ENCODE assay signal across 26 cellular contexts in genomic region chrX:145609951-145610511, GRCh38.
DNase-seq lines count a peak whose midpoint lies in the region; ATAC-seq and TF ChIP-seq lines count a peak whose summit lies in the region.
"Had no signal": no experiment of that assay in that cellular context is flagged by ENCODE, and none has a peak within 500 bp of the region (broad histone marks: within the 10 kb centered on the region; RNA-seq: fewer than 3 reads in every experiment).

No MANE protein-coding gene starts in this region.

- H3K27me3 ChIP-seq in gastroesophageal sphincter = no peaks in the 10 kb centered on the region
- no peaks in the 10 kb centered on the region for H3K27me3 ChIP-seq in Karpas-422 (ENCODE audit: low read length)
- H3K27me3 ChIP-seq: colonic mucosa, SJCRH30 had no signal

- DNase-seq in H4 (ENCODE audit: low spot score) = peak; percentile 54
- peak; percentile 31 for DNase-seq in RWPE1 (ENCODE audit: low spot score)
- DNase-seq in epithelial cell of prostate (ENCODE audit: low read depth, low spot score) = no peak
- DNase-seq in renal cortical epithelial cell (ENCODE audit: low read depth) = peak; percentile 53
- DNase-seq in NCI-H2029 (lab: John Stamatoyannopoulos, UW) = no peak
- no peak for DNase-seq in Karpas-422
- DNase-seq in DMS 273 treated with DMSO at 0.1 percent for 48 hours (lab: John Stamatoyannopoulos, UW) = no peak
- DNase-seq: activated CD4-positive, alpha-beta memory T cell treated with anti-CD3 and anti-CD28 coated beads, Interleukin-2, amount 10 ng/mL, durations not matched to agents 7 days and 5 days; activated naive CD4-positive, alpha-beta T cell treated with anti-CD3 and anti-CD28 coated beads, Interleukin-2, amount 10 ng/mL, durations not matched to agents 7 days and 5 days; activated T-cell treated with anti-CD3 and anti-CD28 coated beads, Interleukin-2, amount 50 U/mL, for 1 hour; aorta; colonic mucosa; left colon; midbrain; NCI-H1105; NCI-H69; SJCRH30; small intestine; stimulated activated CD4-positive, alpha-beta T cell treated with anti-CD3 and anti-CD28 coated beads, Interleukin-2, amount 100 ng/mL, for 48 hours; stimulated activated naive CD8-positive, alpha-beta T cell treated with anti-CD3 and anti-CD28 coated beads, Interleukin-15, amount 100 ng/mL, for 72 hours; T-helper 2 cell; trophoblast cell had no signal

- POLR2A ChIA-PET in RWPE1 (lab: Yijun Ruan, JAX; ENCODE audit: low non-redundant PET) = no interaction called here

- H3K79me2 ChIP-seq in Karpas-422 (ENCODE audit: low read length) = no peaks in the 10 kb centered on the region

- no peaks in the 10 kb centered on the region for H4K20me1 ChIP-seq in Karpas-422 (ENCODE audit: insufficient read depth, low read depth, low read length)
- H4K20me1 ChIP-seq: BLaER1 treated with 17β-estradiol and CSF1 and Interleukin-3, amounts not matched to agents 10 nM and 100 nM had no signal

- no peak overlapping the region for H3K4me2 ChIP-seq in Karpas-422 (ENCODE audit: low read depth, low read length, poor library complexity, severe bottlenecking)
- H3K4me2 ChIP-seq: KMS-11 had no signal

- no peak overlapping the region for H3K4me3 ChIP-seq in gastroesophageal sphincter
- H3K4me3 ChIP-seq in Karpas-422 (ENCODE audit: low read length) = no peak overlapping the region
- H3K4me3 ChIP-seq: BLaER1 treated with 17β-estradiol and CSF1 and Interleukin-3, amounts not matched to agents 10 nM and 100 nM; colonic mucosa; GM12878; SJCRH30 had no signal

- H3K27ac ChIP-seq in RWPE1 (no peak overlapping the region), epithelial cell of prostate (peak overlapping the region; percentile 36), gastroesophageal sphincter (no peak overlapping the region), Karpas-422 (ENCODE audit: low read length) (no peak overlapping the region)
- H3K27ac ChIP-seq: BLaER1 treated with 17β-estradiol and CSF1 and Interleukin-3, amounts not matched to agents 10 nM and 100 nM; colonic mucosa; KMS-11; SJCRH30 had no signal

- no peak overlapping the region for H2AFZ ChIP-seq in Karpas-422 (ENCODE audit: low read length)

- no peak for TF ChIP-seq POLR2A in gastroesophageal sphincter (IDR thresholded peaks at IDR 0.05)

- H3K9ac ChIP-seq in Karpas-422 (ENCODE audit: low read length) = no peak overlapping the region
- H3K9ac ChIP-seq: BLaER1 treated with 17β-estradiol and CSF1 and Interleukin-3, amounts not matched to agents 10 nM and 100 nM; KMS-11 had no signal

- no peaks in the 10 kb centered on the region for H3K36me3 ChIP-seq in gastroesophageal sphincter
- no peaks in the 10 kb centered on the region for H3K36me3 ChIP-seq in Karpas-422 (ENCODE audit: insufficient read depth, low read length)
- H3K36me3 ChIP-seq: BLaER1 treated with 17β-estradiol and CSF1 and Interleukin-3, amounts not matched to agents 10 nM and 100 nM; colonic mucosa; SJCRH30 had no signal

- CTCF ChIA-PET in RWPE1 (lab: Yijun Ruan, JAX) = interaction anchor here (0.6 kb wide), 1 partner anchor 222 kb away, joined by 3 read pairs; no protein-coding TSS in a partner anchor

- WGBS in gastroesophageal sphincter (ENCODE audit: low coverage in 1 of 2), 2 donors = 74 to 76% methylated on average over 5 of the region's 6 CpGs

- H3K4me1 ChIP-seq in gastroesophageal sphincter = no peaks in the 10 kb centered on the region
- H3K4me1 ChIP-seq in Karpas-422 (ENCODE audit: low read length) = no peaks in the 10 kb centered on the region
- H3K4me1 ChIP-seq: colonic mucosa, SJCRH30 had no signal

- H3K9me2 ChIP-seq in Karpas-422 (replicated peaks; ENCODE audit: insufficient read depth, low read length) = no peaks in the 10 kb centered on the region

- no peak for TF ChIP-seq EP300 in gastroesophageal sphincter (IDR thresholded peaks at IDR 0.05)

- H3K9me3 ChIP-seq in gastroesophageal sphincter = no peaks in the 10 kb centered on the region
- H3K9me3 ChIP-seq in Karpas-422 (ENCODE audit: low read length) = 0 out of 2 replicates have a peak, but pooled peaks cover 3% of the 10 kb centered on the region
- H3K9me3 ChIP-seq: BLaER1 treated with 17β-estradiol and CSF1 and Interleukin-3, amounts not matched to agents 10 nM and 100 nM; colonic mucosa; SJCRH30 had no signal

- TF ChIP-seq CTCF in RWPE1 (conservative IDR thresholded peaks at IDR 0.05; ENCODE audit: low read depth) = no peak
- no peak for TF ChIP-seq CTCF in gastroesophageal sphincter (IDR thresholded peaks at IDR 0.05)

- no peak for ATAC-seq in gastroesophageal sphincter
- ATAC-seq: GM12878; left colon; stimulated activated naive CD8-positive, alpha-beta T cell treated with anti-CD3 and anti-CD28 coated beads, Interleukin-15, amount 100 ng/mL, for 72 hours had no signal

Comparison
In these comparisons a context has a peak if more than half of its experiments do, and no peak if none do; other contexts are left out.
1. DNase-seq: peak in H4 (single experiment), RWPE1 (single experiment) and renal cortical epithelial cell (single experiment); none in epithelial cell of prostate (single experiment), NCI-H2029 (single experiment), Karpas-422 (single experiment) and DMS 273 treated with DMSO at 0.1 percent for 48 hours (single experiment).